In genomic region chr3:39051649-39052557, GRCh38 we compare ENCODE assay signal across 8 cellular contexts. TPM values are rescaled to one million over a fixed set of nuclear protein-coding genes. Genes with fewer than 3 reads are reported as not detected.
DNase-seq lines count a peak whose midpoint lies in the region; ATAC-seq and TF ChIP-seq lines count a peak whose summit lies in the region.

TSS of gene SCN11A (minus strand) at chr3:39051944. CDS start at chr3:38950362, 101,582 bp downstream.
TSS of gene WDR48 (plus strand) at chr3:39052016. CDS start at chr3:39052026, 10 bp downstream.

- peaks cover 11% of the 10 kb centered on the region for H3K4me1 ChIP-seq in smooth muscle cell (ENCODE audit: low read depth)

- peaks cover 13% of the 10 kb centered on the region for H3K4me1 Mint-ChIP-seq in WTC11
- H3K4me1 Mint-ChIP-seq in immature natural killer cell = peaks cover 21 to 50% of the 10 kb centered on the region in 2 donors

- no peaks in the 10 kb centered on the region for H3F3A ChIP-seq in smooth muscle cell (ENCODE audit: low read depth)

- DNase-seq in AG08395 (ENCODE audit: low spot score) (peak; percentile 92), NCI-H2227 (lab: John Stamatoyannopoulos, UW; ENCODE audit: unreplicated experiment) (peak; percentile 91), WTC11 (ENCODE audit: low spot score) (peak; percentile 93), cardiac fibroblast (ENCODE audit: low read depth in 2 of 2) (peak; percentile 92 to 93), immature natural killer cell (peak; percentile 91 to 95 (median 93)), smooth muscle cell (lab: John Stamatoyannopoulos, UW; ENCODE audit: unreplicated experiment) (peak; percentile 48)

- H3K36me3 ChIP-seq in smooth muscle cell (ENCODE audit: low read depth) = no peaks in the 10 kb centered on the region

- TF ChIP-seq CTCF in WTC11 (IDR thresholded peaks at IDR 0.05) (no peak), cardiac fibroblast (IDR thresholded peaks at IDR 0.05; ENCODE audit: low read depth, low read length) (no peak), smooth muscle cell (IDR thresholded peaks at IDR 0.05; ENCODE audit: borderline replicate concordance, insufficient read depth, poor library complexity, severe bottlenecking) (no peak)

- H3K27me3 ChIP-seq in smooth muscle cell (ENCODE audit: low read depth) = no peaks in the 10 kb centered on the region

- H3K4me3 ChIP-seq in cardiac fibroblast (replicated peaks in 1 of 2; ENCODE audit: low read depth in 2 of 2, low read length in 2 of 2) (peak within 1 kb of the TSS; percentile 77 to 94), smooth muscle cell (peak within 1 kb of the TSS; percentile 84)

- peak within 1 kb of the TSS; percentile 91 for H2AFZ ChIP-seq in smooth muscle cell (ENCODE audit: low read depth)

- H3K4me3 Mint-ChIP-seq in WTC11 = peak within 1 kb of the TSS; percentile 96
- H3K4me3 Mint-ChIP-seq in immature natural killer cell = peak within 1 kb of the TSS; percentile 93 to 97 (median 94)

- CTCF ChIA-PET in WTC11 (lab: Charles Lee) = interaction anchor here (1.1 to 1.6 kb wide), 2 partner anchors 237 to 314 kb away, joined by 3 read pairs; no protein-coding TSS in a partner anchor

- no peaks in the 10 kb centered on the region for H3K9me3 Mint-ChIP-seq in WTC11
- no peaks in the 10 kb centered on the region for H3K9me3 Mint-ChIP-seq in immature natural killer cell

- H3K79me2 ChIP-seq in smooth muscle cell (ENCODE audit: low read depth) = peaks cover 49% of the 10 kb centered on the region

- ATAC-seq in GM18909 (IDR thresholded peaks at IDR 0.05; ENCODE audit: poor library complexity, unreplicated experiment) = peak; percentile 99
- ATAC-seq in HG03159 (IDR thresholded peaks at IDR 0.05; ENCODE audit: unreplicated experiment) = peak; percentile 98
- ATAC-seq in WTC11 = peak; percentile 92

- 3% methylated on average over 58 of the region's 68 CpGs for WGBS in smooth muscle cell (ENCODE audit: low lambda C conversion rate)

- POLR2A ChIA-PET in WTC11 (lab: Charles Lee) = no interaction called here

- H3K27ac ChIP-seq in smooth muscle cell (ENCODE audit: low read depth) = peak within 1 kb of the TSS; percentile 93

- peak within 1 kb of the TSS; percentile 98 for H3K9ac ChIP-seq in smooth muscle cell (ENCODE audit: low read depth)

- H3K27ac Mint-ChIP-seq in WTC11 (peak within 1 kb of the TSS; percentile 98), immature natural killer cell (peak within 1 kb of the TSS; percentile 96 to 100 (median 100))

- peaks cover 34% of the 10 kb centered on the region for H4K20me1 ChIP-seq in smooth muscle cell (ENCODE audit: low read depth)

- H3K9me3 ChIP-seq in smooth muscle cell (replicated peaks; ENCODE audit: low read depth) = no peaks in the 10 kb centered on the region

- H3K4me2 ChIP-seq in smooth muscle cell = peak within 1 kb of the TSS; percentile 96

- H3K36me3 Mint-ChIP-seq in WTC11 (no peaks in the 10 kb centered on the region), immature natural killer cell (no peaks in the 10 kb centered on the region)

- H3K27me3 Mint-ChIP-seq in WTC11 (ENCODE audit: low read depth) (peaks cover 3% of the 10 kb centered on the region; the same call in 1 of the 2 replicates), immature natural killer cell (ENCODE audit: low read depth in 3 of 3) (peaks cover 2 to 12% (median 6%) of the 10 kb centered on the region in 3 donors)

TF ChIP-seq in WTC11, 78 proteins besides CTCF, POLR2A, EP300 and RAD21 (continues in another document):
- TF ChIP-seq NFATC4 (CRISPR knock-in tag; IDR thresholded peaks at IDR 0.05) (no peak), ZNF263 (CRISPR knock-in tag; IDR thresholded peaks at IDR 0.05; ENCODE audit: low read depth) (no peak), CBFB (CRISPR knock-in tag; IDR thresholded peaks at IDR 0.05; ENCODE audit: low read depth) (no peak), ERG (CRISPR knock-in tag; IDR thresholded peaks at IDR 0.05) (no peak), ZNF317 (CRISPR knock-in tag; IDR thresholded peaks at IDR 0.05; ENCODE audit: borderline replicate concordance, low read depth) (no peak), ESRRA (CRISPR knock-in tag; IDR thresholded peaks at IDR 0.05; ENCODE audit: borderline replicate concordance) (0 out of 2 replicates have a peak, but pooled peaks have one; percentile 57), TP53 (CRISPR knock-in tag; IDR thresholded peaks at IDR 0.05) (no peak), ETV6 (CRISPR knock-in tag; IDR thresholded peaks at IDR 0.05) (peak; percentile 83), JUN (CRISPR knock-in tag; IDR thresholded peaks at IDR 0.05) (no peak), TCF7 (CRISPR knock-in tag; IDR thresholded peaks at IDR 0.05; ENCODE audit: low read depth) (no peak), PREB (CRISPR knock-in tag; IDR thresholded peaks at IDR 0.05; ENCODE audit: borderline replicate concordance) (no peak), GABPB1 (CRISPR knock-in tag; IDR thresholded peaks at IDR 0.05) (peak; percentile 86), ZMAT4 (CRISPR knock-in tag; IDR thresholded peaks at IDR 0.05) (no peak)
- TF ChIP-seq, protein P1, sequence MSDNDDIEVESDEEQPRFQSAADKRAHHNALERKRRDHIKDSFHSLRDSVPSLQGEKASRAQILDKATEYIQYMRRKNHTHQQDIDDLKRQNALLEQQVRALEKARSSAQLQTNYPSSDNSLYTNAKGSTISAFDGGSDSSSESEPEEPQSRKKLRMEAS (CRISPR knock-in tag; IDR thresholded peaks at IDR 0.05) = peak; percentile 66; the same call in 1 of the 2 replicates
- TF ChIP-seq, protein P2, sequence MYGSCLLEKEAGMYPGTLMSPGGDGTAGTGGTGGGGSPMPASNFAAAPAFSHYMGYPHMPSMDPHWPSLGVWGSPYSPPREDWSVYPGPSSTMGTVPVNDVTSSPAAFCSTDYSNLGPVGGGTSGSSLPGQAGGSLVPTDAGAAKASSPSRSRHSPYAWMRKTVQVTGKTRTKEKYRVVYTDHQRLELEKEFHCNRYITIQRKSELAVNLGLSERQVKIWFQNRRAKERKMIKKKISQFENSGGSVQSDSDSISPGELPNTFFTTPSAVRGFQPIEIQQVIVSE (CRISPR knock-in tag; IDR thresholded peaks at IDR 0.05; ENCODE audit: borderline replicate concordance) = no peak
- TF ChIP-seq, protein P3, sequence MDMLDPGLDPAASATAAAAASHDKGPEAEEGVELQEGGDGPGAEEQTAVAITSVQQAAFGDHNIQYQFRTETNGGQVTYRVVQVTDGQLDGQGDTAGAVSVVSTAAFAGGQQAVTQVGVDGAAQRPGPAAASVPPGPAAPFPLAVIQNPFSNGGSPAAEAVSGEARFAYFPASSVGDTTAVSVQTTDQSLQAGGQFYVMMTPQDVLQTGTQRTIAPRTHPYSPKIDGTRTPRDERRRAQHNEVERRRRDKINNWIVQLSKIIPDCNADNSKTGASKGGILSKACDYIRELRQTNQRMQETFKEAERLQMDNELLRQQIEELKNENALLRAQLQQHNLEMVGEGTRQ (CRISPR knock-in tag; IDR thresholded peaks at IDR 0.05) = no peak
- TF ChIP-seq, protein P4, sequence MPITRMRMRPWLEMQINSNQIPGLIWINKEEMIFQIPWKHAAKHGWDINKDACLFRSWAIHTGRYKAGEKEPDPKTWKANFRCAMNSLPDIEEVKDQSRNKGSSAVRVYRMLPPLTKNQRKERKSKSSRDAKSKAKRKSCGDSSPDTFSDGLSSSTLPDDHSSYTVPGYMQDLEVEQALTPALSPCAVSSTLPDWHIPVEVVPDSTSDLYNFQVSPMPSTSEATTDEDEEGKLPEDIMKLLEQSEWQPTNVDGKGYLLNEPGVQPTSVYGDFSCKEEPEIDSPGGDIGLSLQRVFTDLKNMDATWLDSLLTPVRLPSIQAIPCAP (CRISPR knock-in tag; IDR thresholded peaks at IDR 0.05) = no peak
- TF ChIP-seq, protein P5, sequence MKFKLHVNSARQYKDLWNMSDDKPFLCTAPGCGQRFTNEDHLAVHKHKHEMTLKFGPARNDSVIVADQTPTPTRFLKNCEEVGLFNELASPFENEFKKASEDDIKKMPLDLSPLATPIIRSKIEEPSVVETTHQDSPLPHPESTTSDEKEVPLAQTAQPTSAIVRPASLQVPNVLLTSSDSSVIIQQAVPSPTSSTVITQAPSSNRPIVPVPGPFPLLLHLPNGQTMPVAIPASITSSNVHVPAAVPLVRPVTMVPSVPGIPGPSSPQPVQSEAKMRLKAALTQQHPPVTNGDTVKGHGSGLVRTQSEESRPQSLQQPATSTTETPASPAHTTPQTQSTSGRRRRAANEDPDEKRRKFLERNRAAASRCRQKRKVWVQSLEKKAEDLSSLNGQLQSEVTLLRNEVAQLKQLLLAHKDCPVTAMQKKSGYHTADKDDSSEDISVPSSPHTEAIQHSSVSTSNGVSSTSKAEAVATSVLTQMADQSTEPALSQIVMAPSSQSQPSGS (CRISPR knock-in tag; IDR thresholded peaks at IDR 0.05; ENCODE audit: borderline replicate concordance, low read depth) = no peak

RNA-seq across cellular contexts. Expression of gene SCN11A, which starts in this region (rescaled TPM):
- total RNA-seq in WTC11 (2021) (0.13 to 0.27 TPM (median 0.25 TPM) in 3 replicates), smooth muscle cell (0.04 TPM in 1 of 2 replicates, not detected in the other)
- polyA plus RNA-seq in immature natural killer cell (not detected), smooth muscle cell (not detected in 2 replicates)

RNA-seq across cellular contexts. Expression of gene WDR48, which starts in this region (rescaled TPM):
- total RNA-seq in WTC11 (2021) = 35.5 to 40.9 TPM (median 40.9 TPM) in 3 replicates
- 10 to 100 TPM; 28.0 to 41.7 (median 31.2) TPM for polyA plus RNA-seq in immature natural killer cell
- 34.6 and 37.1 TPM in 2 replicates for total RNA-seq in smooth muscle cell
- 26.9 TPM in 2 replicates for polyA plus RNA-seq in smooth muscle cell

Comparison
In these comparisons a context has a peak if more than half of its experiments do, and no peak if none do; other contexts are left out.
1. Peak in every context shown above with its lines: DNase-seq, ATAC-seq, H3K4me3 ChIP-seq and H3K27ac ChIP-seq.